ENCODE assay signal across 1 cellular context in the genomic region with DNA sequence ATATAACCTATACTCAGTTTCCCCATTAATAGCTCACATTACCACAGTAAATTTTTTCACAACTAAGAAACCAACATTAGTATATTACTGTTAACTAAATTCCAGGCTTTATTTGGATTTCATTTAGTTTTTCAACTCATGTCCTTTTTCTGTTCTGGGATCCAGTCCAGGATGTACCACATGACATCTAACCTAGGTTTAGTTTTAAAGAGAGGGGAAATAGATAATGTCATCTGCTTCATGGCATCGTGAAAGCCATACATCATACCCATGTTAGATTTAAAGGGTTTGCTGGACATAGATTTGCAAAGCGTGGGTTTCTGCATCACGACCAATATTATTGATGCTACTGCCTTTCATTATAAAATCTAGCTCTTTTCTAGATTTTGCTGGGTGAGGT.
TF ChIP-seq lines count a peak whose summit lies in the region.

No MANE protein-coding gene starts in this region.

TF ChIP-seq in GM12891, 5 proteins besides CTCF, POLR2A, EP300 and RAD21:
- TF ChIP-seq TAF1 (IDR thresholded peaks at IDR 0.05; ENCODE audit: low read depth, low read length) (no peak), POLR2AphosphoS5 (IDR thresholded peaks at IDR 0.05; ENCODE audit: low read depth, low read length) (no peak), POU2F2 (IDR thresholded peaks at IDR 0.05; ENCODE audit: low read depth, low read length) (no peak), PAX5 (IDR thresholded peaks at IDR 0.05; ENCODE audit: insufficient read depth, low read length, severe bottlenecking) (no peak), SPI1 (IDR thresholded peaks at IDR 0.05; ENCODE audit: low read depth, low read length) (no peak)
